In the genomic region with DNA sequence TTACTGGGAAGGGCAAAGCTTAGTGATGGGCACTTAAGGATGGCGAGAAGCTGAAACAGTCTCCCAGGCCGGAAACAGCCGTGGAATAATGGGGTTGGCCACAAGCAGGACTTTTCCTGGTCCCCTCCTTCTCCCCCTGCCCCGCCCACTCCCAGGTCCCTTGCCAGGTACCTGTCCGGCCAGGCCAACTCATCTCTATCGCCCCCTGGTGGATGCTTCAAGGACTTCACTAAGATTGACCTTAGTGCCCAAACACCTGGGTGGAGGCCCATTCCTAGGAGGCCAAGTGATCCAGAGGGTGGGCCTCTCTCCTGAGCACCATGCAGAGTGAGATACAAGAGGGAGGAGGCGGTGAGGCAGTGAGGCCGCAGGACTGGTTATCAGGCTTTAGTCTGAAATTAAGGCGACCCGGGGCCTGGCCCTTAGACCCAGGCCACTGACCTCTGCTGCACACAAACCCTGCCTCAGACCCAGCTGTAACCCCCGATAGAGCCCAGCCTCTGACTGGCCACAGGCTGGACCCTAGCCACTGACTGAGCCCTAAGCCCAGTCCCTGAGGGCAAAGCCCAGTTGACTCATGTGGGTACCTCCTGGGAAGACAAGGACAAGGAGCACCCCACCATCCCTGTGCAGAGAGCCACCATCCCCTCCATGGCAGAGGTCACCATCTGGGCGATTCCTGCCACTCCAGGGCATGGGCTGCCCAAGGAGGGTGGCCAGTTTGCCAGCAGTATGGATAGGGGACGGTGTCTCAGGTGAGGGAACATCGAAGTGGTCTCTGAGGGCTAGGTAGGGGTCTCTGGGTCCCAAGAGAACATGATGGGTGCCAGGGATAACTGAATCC, we compare ENCODE assay signal across 8 cellular contexts. TPM values are rescaled to one million over a fixed set of nuclear protein-coding genes. Genes with fewer than 3 reads are reported as not detected.
DNase-seq lines count a peak whose midpoint lies in the region; ATAC-seq, FAIRE-seq and TF ChIP-seq lines count a peak whose summit lies in the region.

No MANE protein-coding gene starts in this region.

- H3K4me3 Mint-ChIP-seq in glutamatergic neuron (ENCODE audit: unreplicated experiment), result no peak overlapping the region

- no peak overlapping the region for H3K27ac Mint-ChIP-seq in glutamatergic neuron (ENCODE audit: unreplicated experiment)

- no peaks in the 10 kb centered on the region for H3K36me3 Mint-ChIP-seq in glutamatergic neuron (ENCODE audit: unreplicated experiment)

- peaks cover 8% of the 10 kb centered on the region for H3K27me3 Mint-ChIP-seq in glutamatergic neuron (ENCODE audit: unreplicated experiment)

- DNase-seq in AG20443 (ENCODE audit: low spot score), result peak; percentile 61
- peak; percentile 80 for DNase-seq in GM19239 (ENCODE audit: insufficient read length, low spot score)
- DNase-seq in NCI-H526 treated with DMSO at 0.1 percent for 48 hours (lab: John Stamatoyannopoulos, UW), result peak; percentile 6
- peak; percentile 36 for DNase-seq in activated T-helper 1 cell treated with Interleukin-2 at 50 U/mL for 16 hours (ENCODE audit: low read depth)
- DNase-seq in glutamatergic neuron, result peak; percentile 38
- DNase-seq in retina, result peak; percentile 32
- DNase-seq in medulla oblongata (ENCODE audit: extremely low spot score), result no peak

- H3K4me1 Mint-ChIP-seq in glutamatergic neuron (ENCODE audit: low read depth, unreplicated experiment), result peaks cover 7% of the 10 kb centered on the region

- no peak for ATAC-seq in GM21737 (IDR thresholded peaks at IDR 0.05; ENCODE audit: unreplicated experiment)

- peak; percentile 88 for TF ChIP-seq CTCF in glutamatergic neuron (IDR thresholded peaks at IDR 0.05; ENCODE audit: partially characterized antibody, unreplicated experiment)

- H3K9me3 Mint-ChIP-seq in glutamatergic neuron (ENCODE audit: unreplicated experiment), result peaks cover 4% of the 10 kb centered on the region

- FAIRE-seq in GM19239 (lab: Jason Lieb, UNC), result peak; percentile 78

RNA-seq across cellular contexts. Expression of gene VIPR1, which starts 37.6 kb away (rescaled TPM):
- not detected for total RNA-seq in glutamatergic neuron (ENCODE audit: unreplicated experiment)

RNA-seq across cellular contexts. Expression of gene SEC22C, which starts 41.7 kb away (rescaled TPM):
- total RNA-seq in glutamatergic neuron (ENCODE audit: unreplicated experiment), result 36.9 TPM

RNA-seq across cellular contexts. Expression of gene SS18L2, which starts 50.6 kb away (rescaled TPM):
- 38.9 TPM for total RNA-seq in glutamatergic neuron (ENCODE audit: unreplicated experiment)
